Comparison of ENCODE assay signal across 22 cellular contexts in genomic region chr4:25677943-25678342, GRCh38. TPM values are rescaled to one million over a fixed set of nuclear protein-coding genes. Genes with fewer than 3 reads are reported as not detected.
DNase-seq lines count a peak whose midpoint lies in the region; ATAC-seq, FAIRE-seq and TF ChIP-seq lines count a peak whose summit lies in the region.
"Had no signal": no experiment of that assay in that cellular context is flagged by ENCODE, and none has a peak within 500 bp of the region (broad histone marks: within the 10 kb centered on the region; RNA-seq: fewer than 3 reads in every experiment).

No MANE protein-coding gene starts in this region.

- H3K4me3 Mint-ChIP-seq in neural crest cell = no peak overlapping the region
- H3K4me3 Mint-ChIP-seq: CD14-positive monocyte; CD4-positive, alpha-beta T cell; CD8-positive, alpha-beta memory T cell had no signal

- TF ChIP-seq POLR2A in K562 (conservative IDR thresholded peaks at IDR 0.05) = no peak

- H3K4me1 Mint-ChIP-seq in neural crest cell = no peaks in the 10 kb centered on the region
- H3K4me1 Mint-ChIP-seq: CD14-positive monocyte; CD8-positive, alpha-beta memory T cell had no signal

- no peak overlapping the region for H3K4me3 ChIP-seq in K562
- H3K4me3 ChIP-seq in upper lobe of right lung = no peak overlapping the region
- H3K4me3 ChIP-seq: BLaER1 treated with 17β-estradiol and CSF1 and Interleukin-3, amounts not matched to agents 10 nM and 100 nM had no signal

- H3K4me2 ChIP-seq in K562 (ENCODE audit: insufficient read depth, low read length) = no peak overlapping the region
- H3K4me2 ChIP-seq: BLaER1 treated with 17β-estradiol and CSF1 and Interleukin-3, amounts not matched to agents 10 nM and 100 nM had no signal

- no peaks in the 10 kb centered on the region for H3K9me1 ChIP-seq in K562 (ENCODE audit: control insufficient read depth, insufficient read depth, low read length)

- CTCF ChIA-PET in K562 (lab: Yijun Ruan, JAX; ENCODE audit: low intra/inter-chr PET ratio) = no interaction called here

- intact Hi-C loops in K562 (cut with micrococcal nuclease) = no loop called here
- intact Hi-C loops in upper lobe of right lung (cut with DNase I) = no loop called here

- peaks cover 8 to 47% of the 10 kb centered on the region in 2 experiments; a peak in 3 of 5 replicates for H3K27me3 ChIP-seq in K562 (ENCODE audit: control insufficient read depth in 2 of 2, insufficient read depth in 2 of 2, low read length in 2 of 2)
- H3K27me3 ChIP-seq in upper lobe of right lung = no peaks in the 10 kb centered on the region
- H3K27me3 ChIP-seq: BE2C; BLaER1 treated with 17β-estradiol and CSF1 and Interleukin-3, amounts not matched to agents 10 nM and 100 nM had no signal

- H3K9me3 Mint-ChIP-seq in neural crest cell = no peaks in the 10 kb centered on the region
- H3K9me3 Mint-ChIP-seq: CD4-positive, alpha-beta T cell; CD8-positive, alpha-beta memory T cell had no signal

- H3K27me3 Mint-ChIP-seq in neural crest cell (ENCODE audit: low read depth) = no peaks in the 10 kb centered on the region
- H3K27me3 Mint-ChIP-seq: CD4-positive, alpha-beta T cell had no signal

- 2% methylated on average over 5 of the region's 5 CpGs for WGBS in K562 (ENCODE audit: insufficient coverage, low coverage, missing lambda C conversion rate)

- H3K27ac ChIP-seq in K562 (ENCODE audit: extremely low read depth, low read depth, low read length) (no peak overlapping the region), upper lobe of right lung (no peak overlapping the region)
- H3K27ac ChIP-seq: BLaER1 treated with 17β-estradiol and CSF1 and Interleukin-3, amounts not matched to agents 10 nM and 100 nM had no signal

- TF ChIP-seq CTCF in K562 (IDR thresholded peaks at IDR 0.05 in 2 of 3, conservative IDR thresholded peaks at IDR 0.05 in 1 of 3; ENCODE audit: insufficient read depth in 2 of 3, low read depth in 1 of 3, low read length in 3 of 3) (no peak), neural crest cell (conservative IDR thresholded peaks at IDR 0.05) (no peak), upper lobe of right lung (IDR thresholded peaks at IDR 0.05) (no peak)

- H4K20me1 ChIP-seq in K562 (replicated peaks; ENCODE audit: control insufficient read depth, insufficient read depth, low read length) = no peaks in the 10 kb centered on the region; the same call in 1 of the 2 replicates
- H4K20me1 ChIP-seq: BLaER1 treated with 17β-estradiol and CSF1 and Interleukin-3, amounts not matched to agents 10 nM and 100 nM had no signal

- no peak for DNase-seq in K562 (ENCODE audit: extremely low read depth in 1 of 4, low spot score in 3 of 4)
- no peak for DNase-seq in neural crest cell (ENCODE audit: low read depth, low spot score)
- no peak for DNase-seq in upper lobe of right lung
- no peak for DNase-seq in occipital lobe (lab: John Stamatoyannopoulos, UW)
- no peak for DNase-seq in DMS 273 (lab: John Stamatoyannopoulos, UW; ENCODE audit: unreplicated experiment)
- DNase-seq: BE2C; CD4-positive, alpha-beta T cell; CD8-positive, alpha-beta memory T cell; DMS53; DMS79 treated with DMSO at 0.1 percent for 48 hours; GF-D8; GOT3; HCEC 1CT had no signal

- no peak overlapping the region for H2AFZ ChIP-seq in K562 (ENCODE audit: low read depth, low read length)

- POLR2A ChIA-PET in K562 (lab: Yijun Ruan, JAX) = no interaction called here

- BruUV-seq in K562 (replicated peaks; lab: Mats Ljungman, UMichigan) = no TSS peak

- H3K9ac ChIP-seq in K562 (ENCODE audit: insufficient read depth in 1 of 2, low read depth in 2 of 2, low read length in 2 of 2) = no peak overlapping the region
- H3K9ac ChIP-seq: BLaER1 treated with 17β-estradiol and CSF1 and Interleukin-3, amounts not matched to agents 10 nM and 100 nM had no signal

- ATAC-seq in K562 (no peak), upper lobe of right lung (peak; percentile 5), HG02678 (IDR thresholded peaks at IDR 0.05; ENCODE audit: unreplicated experiment) (no peak)

- H3K4me1 ChIP-seq in K562 (replicated peaks in 1 of 2; ENCODE audit: control insufficient read depth in 2 of 2, insufficient read depth in 2 of 2, low read length in 2 of 2) (peaks cover 0 to 4% of the 10 kb centered on the region in 2 experiments; a peak in 1 of 5 replicates), upper lobe of right lung (no peaks in the 10 kb centered on the region)
- H3K4me1 ChIP-seq: BE2C had no signal

- H3K79me2 ChIP-seq in K562 (ENCODE audit: control insufficient read depth, insufficient read depth, low read length) = no peaks in the 10 kb centered on the region

- no peak for FAIRE-seq in K562 (lab: Jason Lieb, UNC)
- FAIRE-seq: D721Med, GM12891, GM18507, H54 had no signal

- no peaks in the 10 kb centered on the region for H3K36me3 ChIP-seq in K562 (ENCODE audit: control insufficient read depth, insufficient read depth, low read length)
- peaks cover 11% of the 10 kb centered on the region for H3K36me3 ChIP-seq in upper lobe of right lung
- H3K36me3 ChIP-seq: BE2C; BLaER1 treated with 17β-estradiol and CSF1 and Interleukin-3, amounts not matched to agents 10 nM and 100 nM had no signal

- H3K9me3 ChIP-seq in K562 (replicated peaks; ENCODE audit: control insufficient read depth, insufficient read depth, low read depth, low read length) (no peaks in the 10 kb centered on the region), upper lobe of right lung (no peaks in the 10 kb centered on the region)
- H3K9me3 ChIP-seq: BE2C had no signal

- no peaks in the 10 kb centered on the region for H3K36me3 Mint-ChIP-seq in neural crest cell (ENCODE audit: low read depth)
- H3K36me3 Mint-ChIP-seq: CD14-positive monocyte; CD8-positive, alpha-beta memory T cell had no signal

- H3K27ac Mint-ChIP-seq in neural crest cell (ENCODE audit: unreplicated experiment) = peak overlapping the region; percentile 16
- H3K27ac Mint-ChIP-seq: CD4-positive, alpha-beta T cell had no signal

- TF ChIP-seq EP300 in K562 (IDR thresholded peaks at IDR 0.05; ENCODE audit: low read length) = no peak

- in situ Hi-C loops in K562 (cut with MboI) = no loop called here

- no peak for TF ChIP-seq RAD21 in K562 (CRISPR knock-in tag; conservative IDR thresholded peaks at IDR 0.05 in 1 of 2, IDR thresholded peaks at IDR 0.05 in 1 of 2)

TF ChIP-seq in K562, 482 proteins besides CTCF, POLR2A, EP300 and RAD21:
- no peak for TF ChIP-seq ZNF232 (CRISPR knock-in tag; IDR thresholded peaks at IDR 0.05)
- TF ChIP-seq ZKSCAN1 (IDR thresholded peaks at IDR 0.05; ENCODE audit: low read depth, low read length) = no peak
- TF ChIP-seq ZNF263 (CRISPR knock-in tag; IDR thresholded peaks at IDR 0.05; ENCODE audit: borderline replicate concordance) = peak; percentile 77; the same call in 1 of the 2 replicates

RNA-seq across cellular contexts. Expression of gene SLC34A2, which starts 22.3 kb away (rescaled TPM):
- not detected in 2 replicates for total RNA-seq in K562 (2011; cell fraction: chromatin; rRNA removed; ENCODE audit: low replicate concordance)
- total RNA-seq in K562 (2011; cell fraction: nucleolus; rRNA removed) = not detected in 2 replicates
- total RNA-seq in K562 (2011; cell fraction: nucleoplasm; rRNA removed) = not detected in 2 replicates
- total RNA-seq in K562 (2014; rRNA removed) (not detected in 2 replicates), K562 (2014; rRNA removed; fragmentation: Illumina TruSeq; extraction: Trizol) (not detected in 2 replicates), K562 (2015; rRNA removed; fragmentation: Illumina TruSeq; extraction: Trizol) (not detected in 2 replicates), K562 (2021) (1.2 and 1.5 TPM in 2 replicates), neural crest cell (not detected in 2 replicates), upper lobe of right lung (2,903 TPM), occipital lobe (0.16 TPM)
- polyA plus RNA-seq in K562 (2011; rRNA removed) (not detected in 2 replicates), K562 (2014; fragmentation: Illumina TruSeq; extraction: Trizol) (not detected in 2 replicates), K562 (2014; fragmentation: Nextera tagmentation; extraction: Ambion mirVana) (not detected), K562 (2014; rRNA removed) (not detected in 2 replicates)
- not detected in 2 replicates for polyA plus RNA-seq in K562 (2011; cell fraction: cytosol; rRNA removed)
- not detected in 2 replicates for polyA plus RNA-seq in K562 (2011; cell fraction: nucleus; rRNA removed)
- polyA plus RNA-seq in K562 (2012) = not detected in 2 replicates
- polyA minus RNA-seq in K562 (2011; rRNA and poly(A)+ RNA removed) = not detected in 2 replicates
- polyA minus RNA-seq in K562 (2011; cell fraction: cytosol; rRNA and poly(A)+ RNA removed) = not detected in 2 replicates
- not detected in 2 replicates for polyA minus RNA-seq in K562 (2011; cell fraction: nucleus; rRNA and poly(A)+ RNA removed)
- total RNA-seq: A172; CD4-positive, alpha-beta T cell; CD8-positive, alpha-beta memory T cell; Daoy had no signal
- polyA plus RNA-seq: CD14-positive monocyte; CD8-positive, alpha-beta memory T cell had no signal

Comparison
In these comparisons a context has a peak if more than half of its experiments do, and no peak if none do; other contexts are left out.
1. RNA of gene SLC34A2, which starts 22.3 kb away (total RNA-seq): 2,903 TPM in upper lobe of right lung (single experiment); 0.16 TPM in occipital lobe (single experiment), 1.2 to 1.5 TPM in K562 and not detected in neural crest cell; every median in the first group is over 1,000 times any median in the second.